Comparison of ENCODE assay signal across 13 cellular contexts in genomic region chr18:3273042-3273441, GRCh38. TPM values are rescaled to one million over a fixed set of nuclear protein-coding genes. Genes with fewer than 3 reads are reported as not detected.
"Had no signal": no experiment of that assay in that cellular context is flagged by ENCODE, and none has a peak within 500 bp of the region (broad histone marks: within the 10 kb centered on the region; RNA-seq: fewer than 3 reads in every experiment).

No MANE protein-coding gene starts in this region.

- DNase-seq: activated B cell treated with CpG ODN at 0.5 μM for 24 hours; activated effector memory CD4-positive, alpha-beta T cell treated with anti-CD3 and anti-CD28 coated beads, Interleukin-2, amount 50 U/mL, for 16 hours; colonic mucosa; foreskin melanocyte; head of caudate nucleus; left lung; pancreas; stimulated activated CD4-positive, alpha-beta T cell treated with anti-CD3 and anti-CD28 coated beads, Interleukin-2, amount 100 ng/mL, for 48 hours; T-helper 1 cell had no signal

- H3K27ac Mint-ChIP-seq: activated B cell treated with CpG ODN at 0.5 μM for 24 hours, neural progenitor cell had no signal

- H3K4me3 Mint-ChIP-seq: activated B cell treated with CpG ODN at 0.5 μM for 24 hours, neural progenitor cell had no signal

- H3K9me3 Mint-ChIP-seq: activated B cell treated with CpG ODN at 0.5 μM for 24 hours, neural progenitor cell had no signal

- ATAC-seq: left lung, pancreas had no signal

- H3K27me3 ChIP-seq: cardiac muscle cell, colonic mucosa, left lung, neural progenitor cell, pancreas had no signal

- H3K9me3 ChIP-seq: colonic mucosa, left lung, pancreas had no signal

- H3K27me3 Mint-ChIP-seq: activated B cell treated with CpG ODN at 0.5 μM for 24 hours had no signal

- H3K4me3 ChIP-seq: cardiac muscle cell, colonic mucosa, left lung, neural progenitor cell, pancreas, SK-N-MC had no signal

- H3K4me1 ChIP-seq: neural progenitor cell had no signal

- H3K27ac ChIP-seq: cardiac muscle cell, colonic mucosa, left lung, neural progenitor cell, pancreas, SK-N-MC had no signal

RNA-seq across cellular contexts. Expression of gene MYOM1, which starts 53.3 kb away (rescaled TPM):
- total RNA-seq: endothelial cell of umbilical vein had no signal
